Comparison of ENCODE assay signal across 10 cellular contexts in the genomic region with DNA sequence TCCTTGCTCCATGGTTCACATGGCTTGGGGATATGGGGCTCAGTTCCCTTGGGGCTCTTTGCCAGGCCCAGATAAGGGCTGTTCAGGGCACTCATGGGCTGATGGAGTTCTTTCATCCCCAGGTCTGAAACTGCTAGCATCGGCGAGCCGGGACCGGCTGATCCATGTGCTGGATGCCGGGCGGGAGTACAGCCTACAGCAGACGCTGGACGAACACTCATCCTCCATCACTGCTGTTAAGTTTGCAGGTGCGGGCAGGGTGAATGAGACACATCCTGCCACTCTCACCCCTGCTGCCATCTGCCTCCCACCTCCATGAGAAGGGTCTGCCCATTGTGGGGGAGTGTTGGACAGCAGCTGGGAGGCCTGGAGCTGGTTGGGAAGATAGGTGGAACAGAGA.
"Had no signal": no experiment of that assay in that cellular context is flagged by ENCODE, and none has a peak within 500 bp of the region (broad histone marks: within the 10 kb centered on the region; RNA-seq: fewer than 3 reads in every experiment).

No MANE protein-coding gene starts in this region.

- H3K4me3 Mint-ChIP-seq: HFFc6 had no signal

- H3K9me3 ChIP-seq: HAP-1 had no signal

- H3K4me1 ChIP-seq: HAP-1 had no signal

- H3K9ac ChIP-seq: GM23248 had no signal

- DNase-seq: GM23248, GOT3, H7, HFFc6, KG1 had no signal

- H3K9me3 Mint-ChIP-seq: HFFc6 had no signal

- H2AFZ ChIP-seq: GM23248 had no signal

- H3K27ac ChIP-seq: GM23248, HL-60 had no signal

- ATAC-seq: HCT116, HepG2, K562 had no signal

- H3K27ac Mint-ChIP-seq: HFFc6 had no signal

- H3K4me3 ChIP-seq: GM23248, HAP-1, K562 had no signal
